ENCODE assay signal across 12 cellular contexts in the genomic region with DNA sequence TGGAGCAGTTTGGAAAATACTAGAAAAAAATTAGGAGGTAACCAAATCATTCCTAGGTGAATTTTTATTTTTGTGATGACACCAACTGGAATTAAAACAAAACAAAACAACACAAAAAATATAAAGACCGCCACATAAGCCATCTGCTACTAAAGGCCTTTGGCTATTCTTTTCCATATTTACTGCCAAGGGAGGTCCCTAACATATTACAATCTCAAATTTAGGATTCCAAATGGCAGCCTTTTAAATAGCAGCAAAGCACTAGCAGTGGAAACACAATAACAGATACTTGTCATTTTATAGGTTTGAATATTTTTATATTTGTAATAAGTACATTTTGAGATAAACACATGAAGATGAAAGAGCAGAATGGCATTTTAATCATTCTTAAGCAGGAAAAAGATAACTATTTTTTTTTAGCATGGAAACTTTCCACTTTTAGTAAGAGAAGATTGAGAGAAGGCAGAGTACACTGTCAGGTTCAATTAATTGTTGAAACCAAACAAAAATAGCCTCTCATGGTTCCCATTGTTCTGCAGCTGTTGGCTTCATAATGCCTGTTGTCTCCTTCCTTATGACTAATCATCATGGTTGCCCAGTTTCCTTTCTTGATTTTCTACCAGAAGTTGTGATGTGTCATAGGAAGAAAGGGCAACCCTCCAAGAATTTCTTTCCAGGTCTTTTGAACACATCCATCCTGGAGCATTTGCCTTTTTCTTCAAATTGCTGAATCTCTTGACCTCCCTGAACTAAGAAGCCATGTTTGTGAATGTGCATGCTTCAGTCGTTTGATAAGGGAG.
A peak's percentile ranks its signal among the peaks of the same experiment; 100 is the strongest.
DNase-seq lines count a peak whose midpoint lies in the region; ATAC-seq, FAIRE-seq and TF ChIP-seq lines count a peak whose summit lies in the region.
"Had no signal": no experiment of that assay in that cellular context is flagged by ENCODE, and none has a peak within 500 bp of the region (broad histone marks: within the 10 kb centered on the region; RNA-seq: fewer than 3 reads in every experiment).

No MANE protein-coding gene starts in this region.

- H3K36me3 ChIP-seq in liver (ENCODE audit: control insufficient read depth in 4 of 4, insufficient read depth in 3 of 4, low read depth in 1 of 4, low read length in 3 of 4): no peaks in the 10 kb centered on the region
- H3K36me3 ChIP-seq in HepG2 (replicated peaks in 1 of 2; ENCODE audit: control insufficient read depth in 1 of 2, insufficient read depth in 2 of 2, low read length in 2 of 2): no peaks in the 10 kb centered on the region
- no peaks in the 10 kb centered on the region for H3K36me3 ChIP-seq in bronchial epithelial cell (ENCODE audit: control insufficient read depth, insufficient read depth, low read length)
- H3K36me3 ChIP-seq: BLaER1 treated with 17β-estradiol and CSF1 and Interleukin-3, amounts not matched to agents 10 nM and 100 nM had no signal

- TF ChIP-seq CTCF in liver (IDR thresholded peaks at IDR 0.05; ENCODE audit: low read depth, low read length, missing input control): no peak
- no peak for TF ChIP-seq CTCF in HepG2 (CRISPR knock-in tag; IDR thresholded peaks at IDR 0.05)
- TF ChIP-seq CTCF in bronchial epithelial cell (IDR thresholded peaks at IDR 0.05; ENCODE audit: insufficient read depth, low read length, severe bottlenecking): no peak

- CTCF ChIA-PET in HepG2 (lab: Yijun Ruan, JAX; ENCODE audit: low intra/inter-chr PET ratio, low total read pairs): no interaction called here

- TF ChIP-seq RAD21 in liver (IDR thresholded peaks at IDR 0.05) (peak in 1 of 2 donors; percentile 6), HepG2 (CRISPR knock-in tag; IDR thresholded peaks at IDR 0.05) (no peak)

- 54% methylated on average over 2 of the region's 2 CpGs for WGBS in liver
- WGBS in HepG2 (ENCODE audit: low lambda C conversion rate): 0% methylated on average over 2 of the region's 2 CpGs

- FAIRE-seq in HepG2 (lab: Jason Lieb, UNC): no peak
- no peak for FAIRE-seq in bronchial epithelial cell (lab: Jason Lieb, UNC)

- H3K27me3 ChIP-seq in liver (ENCODE audit: control insufficient read depth in 4 of 4, insufficient read depth in 4 of 4, low read length in 3 of 4) (no peaks in the 10 kb centered on the region), HepG2 (ENCODE audit: control insufficient read depth in 1 of 2, insufficient read depth in 2 of 2, low read length in 2 of 2) (no peaks in the 10 kb centered on the region), bronchial epithelial cell (ENCODE audit: control insufficient read depth, insufficient read depth, low read length) (no peaks in the 10 kb centered on the region)
- H3K27me3 ChIP-seq: BLaER1 treated with 17β-estradiol and CSF1 and Interleukin-3, amounts not matched to agents 10 nM and 100 nM had no signal

- H3K4me1 ChIP-seq in liver (ENCODE audit: control insufficient read depth in 4 of 4, insufficient read depth in 4 of 4, low read length in 3 of 4) (no peaks in the 10 kb centered on the region), HepG2 (ENCODE audit: insufficient read depth, low read length) (no peaks in the 10 kb centered on the region)
- H3K4me1 ChIP-seq: BLaER1 treated with 17β-estradiol and CSF1 and Interleukin-3, amounts not matched to agents 10 nM and 100 nM had no signal

- no peak for ATAC-seq in HepG2
- ATAC-seq: naive thymus-derived CD8-positive, alpha-beta T cell had no signal

- H3K79me2 ChIP-seq in HepG2 (ENCODE audit: insufficient read depth, low read length): no peaks in the 10 kb centered on the region

- TF ChIP-seq EP300 in HepG2 (IDR thresholded peaks at IDR 0.05; ENCODE audit: low read depth in 2 of 2, low read length in 2 of 2): no peak
- TF ChIP-seq EP300 in HepG2 (CRISPR knock-in tag; IDR thresholded peaks at IDR 0.05; ENCODE audit: borderline replicate concordance): no peak

- no peak overlapping the region for H3K27ac ChIP-seq in liver (ENCODE audit: low read depth in 1 of 2, low read length in 2 of 2)
- no peak overlapping the region for H3K27ac ChIP-seq in HepG2 (ENCODE audit: extremely low read length, insufficient read depth, low read length)
- H3K27ac ChIP-seq: BLaER1 treated with 17β-estradiol and CSF1 and Interleukin-3, amounts not matched to agents 10 nM and 100 nM had no signal

- no peaks in the 10 kb centered on the region for H4K20me1 ChIP-seq in HepG2 (ENCODE audit: insufficient read depth, low read length)
- H4K20me1 ChIP-seq: BLaER1 treated with 17β-estradiol and CSF1 and Interleukin-3, amounts not matched to agents 10 nM and 100 nM had no signal

- BruUV-seq in HepG2 (replicated peaks; lab: Mats Ljungman, UMichigan): no TSS peak

- no peak for TF ChIP-seq POLR2A in HepG2 (IDR thresholded peaks at IDR 0.05; ENCODE audit: insufficient read depth in 1 of 2, low read depth in 2 of 2, low read length in 2 of 2)

- no peak overlapping the region for H3K9ac ChIP-seq in liver (ENCODE audit: low read depth in 1 of 2, low read length in 2 of 2)
- no peak overlapping the region for H3K9ac ChIP-seq in HepG2 (ENCODE audit: insufficient read depth, low read depth, low read length)
- H3K9ac ChIP-seq: BLaER1 treated with 17β-estradiol and CSF1 and Interleukin-3, amounts not matched to agents 10 nM and 100 nM had no signal

- H3K9me3 ChIP-seq in liver (ENCODE audit: control insufficient read depth in 4 of 4, low read length in 3 of 4) (peaks cover 0 to 11% (median 0%) of the 10 kb centered on the region in 4 donors), HepG2 (ENCODE audit: low read length) (peaks cover 9% of the 10 kb centered on the region; the same call in 1 of the 2 replicates)

- in situ Hi-C loops in HepG2 (cut with HindIII; ENCODE audit: extremely low pct_ligation_motif_present, low pct_unique_long_range_greater_than_20kb): no loop called here

- H2AFZ ChIP-seq in HepG2 (ENCODE audit: low read length): no peak overlapping the region

- H3K4me3 ChIP-seq in liver (ENCODE audit: low read depth in 1 of 3, low read length in 3 of 3) (no peak overlapping the region), HepG2 (replicated peaks in 1 of 3; ENCODE audit: insufficient read depth in 1 of 3, low read depth in 2 of 3, low read length in 3 of 3) (no peak overlapping the region), bronchial epithelial cell (ENCODE audit: low read depth, low read length) (no peak overlapping the region)
- H3K4me3 ChIP-seq: BLaER1 treated with 17β-estradiol and CSF1 and Interleukin-3, amounts not matched to agents 10 nM and 100 nM had no signal

- intact Hi-C loops in HepG2 (cut with micrococcal nuclease; ENCODE audit: unreplicated experiment): no loop called here

- H3K4me2 ChIP-seq in HepG2 (ENCODE audit: low read depth, low read length): no peak overlapping the region
- H3K4me2 ChIP-seq: BLaER1 treated with 17β-estradiol and CSF1 and Interleukin-3, amounts not matched to agents 10 nM and 100 nM had no signal

- POLR2A ChIA-PET in HepG2 (lab: Yijun Ruan, JAX): no interaction called here

- DNase-seq in HepG2 (ENCODE audit: low spot score): no peak
- peak; percentile 93 for DNase-seq in bronchial epithelial cell (ENCODE audit: low read depth)
- peak; percentile 48 for DNase-seq in kidney glomerular epithelial cell (lab: John Stamatoyannopoulos, UW)
- DNase-seq in NCI-H1694 treated with DMSO at 0.1 percent for 48 hours (lab: John Stamatoyannopoulos, UW): no peak
- no peak for DNase-seq in putamen (ENCODE audit: low spot score)
- no peak for DNase-seq in stimulated activated CD4-positive, alpha-beta T cell treated with anti-CD3 and anti-CD28 coated beads, Interleukin-15, amount 100 ng/mL, for 24 hours
- DNase-seq in NCI-H2196 treated with DMSO at 0.1 percent for 48 hours (lab: John Stamatoyannopoulos, UW; ENCODE audit: unreplicated experiment): no peak
- DNase-seq: effector memory CD4-positive, alpha-beta T cell; naive thymus-derived CD8-positive, alpha-beta T cell; NCI-H1105 had no signal

TF ChIP-seq in liver, 16 proteins besides CTCF, POLR2A, EP300 and RAD21:
- TF ChIP-seq JUND (IDR thresholded peaks at IDR 0.05) (peak in 1 of 2 donors; percentile 35), EGR1 (IDR thresholded peaks at IDR 0.05; ENCODE audit: low read depth in 2 of 2) (no peak), NR2F2 (IDR thresholded peaks at IDR 0.05) (peak; percentile 88)
- TF ChIP-seq, protein P1, sequence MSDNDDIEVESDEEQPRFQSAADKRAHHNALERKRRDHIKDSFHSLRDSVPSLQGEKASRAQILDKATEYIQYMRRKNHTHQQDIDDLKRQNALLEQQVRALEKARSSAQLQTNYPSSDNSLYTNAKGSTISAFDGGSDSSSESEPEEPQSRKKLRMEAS (IDR thresholded peaks at IDR 0.05): no peak

TF ChIP-seq in HepG2, 621 proteins besides CTCF, POLR2A, EP300 and RAD21 (continues in another document):
- TF ChIP-seq CC2D1A (CRISPR knock-in tag; IDR thresholded peaks at IDR 0.05): no peak
- TF ChIP-seq, protein P2, sequence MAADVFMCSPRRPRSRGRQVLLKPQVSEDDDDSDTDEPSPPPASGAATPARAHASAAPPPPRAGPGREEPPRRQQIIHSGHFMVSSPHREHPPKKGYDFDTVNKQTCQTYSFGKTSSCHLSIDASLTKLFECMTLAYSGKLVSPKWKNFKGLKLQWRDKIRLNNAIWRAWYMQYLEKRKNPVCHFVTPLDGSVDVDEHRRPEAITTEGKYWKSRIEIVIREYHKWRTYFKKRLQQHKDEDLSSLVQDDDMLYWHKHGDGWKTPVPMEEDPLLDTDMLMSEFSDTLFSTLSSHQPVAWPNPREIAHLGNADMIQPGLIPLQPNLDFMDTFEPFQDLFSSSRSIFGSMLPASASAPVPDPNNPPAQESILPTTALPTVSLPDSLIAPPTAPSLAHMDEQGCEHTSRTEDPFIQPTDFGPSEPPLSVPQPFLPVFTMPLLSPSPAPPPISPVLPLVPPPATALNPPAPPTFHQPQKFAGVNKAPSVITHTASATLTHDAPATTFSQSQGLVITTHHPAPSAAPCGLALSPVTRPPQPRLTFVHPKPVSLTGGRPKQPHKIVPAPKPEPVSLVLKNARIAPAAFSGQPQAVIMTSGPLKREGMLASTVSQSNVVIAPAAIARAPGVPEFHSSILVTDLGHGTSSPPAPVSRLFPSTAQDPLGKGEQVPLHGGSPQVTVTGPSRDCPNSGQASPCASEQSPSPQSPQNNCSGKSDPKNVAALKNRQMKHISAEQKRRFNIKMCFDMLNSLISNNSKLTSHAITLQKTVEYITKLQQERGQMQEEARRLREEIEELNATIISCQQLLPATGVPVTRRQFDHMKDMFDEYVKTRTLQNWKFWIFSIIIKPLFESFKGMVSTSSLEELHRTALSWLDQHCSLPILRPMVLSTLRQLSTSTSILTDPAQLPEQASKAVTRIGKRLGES (CRISPR knock-in tag; IDR thresholded peaks at IDR 0.05; ENCODE audit: borderline replicate concordance): no peak
- no peak for TF ChIP-seq NCOA2 (CRISPR knock-in tag; IDR thresholded peaks at IDR 0.05)
- TF ChIP-seq ZNF292 (CRISPR knock-in tag; IDR thresholded peaks at IDR 0.05; ENCODE audit: borderline replicate concordance, low read depth): no peak
- TF ChIP-seq ZNF180 (CRISPR knock-in tag; IDR thresholded peaks at IDR 0.05; ENCODE audit: borderline replicate concordance, low read depth): no peak
- TF ChIP-seq ZNF160 (CRISPR knock-in tag; IDR thresholded peaks at IDR 0.05): no peak
- TF ChIP-seq ZNF441 (CRISPR knock-in tag; IDR thresholded peaks at IDR 0.05; ENCODE audit: borderline replicate concordance): no peak

Comparison
In these comparisons a context has a peak if more than half of its experiments do, and no peak if none do; other contexts are left out.
1. DNase-seq: peak in bronchial epithelial cell (single experiment) and kidney glomerular epithelial cell (single experiment); none in HepG2 (single experiment), NCI-H1694 treated with DMSO at 0.1 percent for 48 hours (single experiment), putamen (single experiment), stimulated activated CD4-positive, alpha-beta T cell treated with anti-CD3 and anti-CD28 coated beads, Interleukin-15, amount 100 ng/mL, for 24 hours (single experiment) and NCI-H2196 treated with DMSO at 0.1 percent for 48 hours (single experiment).